ENCODE assay signal across 26 cellular contexts in genomic region chr10:86798030-86798429, GRCh38. TPM values are rescaled to one million over a fixed set of nuclear protein-coding genes. Genes with fewer than 3 reads are reported as not detected.
DNase-seq lines count a peak whose midpoint lies in the region; ATAC-seq and TF ChIP-seq lines count a peak whose summit lies in the region.
"Had no signal": no experiment of that assay in that cellular context is flagged by ENCODE, and none has a peak within 500 bp of the region (broad histone marks: within the 10 kb centered on the region; RNA-seq: fewer than 3 reads in every experiment).

No MANE protein-coding gene starts in this region.

- no peak for TF ChIP-seq CTCF in coronary artery (IDR thresholded peaks at IDR 0.05)
- TF ChIP-seq CTCF in neural progenitor cell (IDR thresholded peaks at IDR 0.05): no peak

- H3K27ac Mint-ChIP-seq in neural progenitor cell: no peak overlapping the region
- H3K27ac Mint-ChIP-seq: activated naive CD8-positive, alpha-beta T cell treated with anti-CD3 and anti-CD28 coated beads for 36 hours; dendritic cell treated with granulocyte-macrophage colony-stimulating factor and Interleukin-4, amounts not matched to agents 40 ng/mL and 50 ng/mL, for 4 days; naive thymus-derived CD4-positive, alpha-beta T cell had no signal

- H3K4me2 ChIP-seq in neural progenitor cell: peak overlapping the region; percentile 17
- H3K4me2 ChIP-seq: A549, BLaER1 had no signal

- peak; percentile 35 for DNase-seq in AG08395 (ENCODE audit: low spot score)
- no peak for DNase-seq in coronary artery (ENCODE audit: low spot score)
- no peak for DNase-seq in neural progenitor cell (ENCODE audit: low spot score)
- no peak for DNase-seq in NCI-H345 treated with DMSO at 0.1 percent for 48 hours (lab: John Stamatoyannopoulos, UW; ENCODE audit: unreplicated experiment)
- no peak for DNase-seq in NCI-H2171 treated with DMSO at 0.1 percent for 48 hours (lab: John Stamatoyannopoulos, UW)
- DNase-seq: activated CD4-positive, alpha-beta T cell treated with anti-CD3 and anti-CD28 coated beads for 1 hour; activated effector memory CD4-positive, alpha-beta T cell treated with anti-CD3 and anti-CD28 coated beads, Interleukin-2, amount 50 U/mL, for 16 hours; aorta; central memory CD4-positive, alpha-beta T cell; esophagus squamous epithelium; GDM1; MG63; midbrain; NCI-H1105 treated with DMSO at 0.1 percent for 48 hours; NCI-H1930; occipital lobe; stimulated activated CD4-positive, alpha-beta T cell treated with anti-CD3 and anti-CD28 coated beads, Interleukin-1b, Interleukin-23, amount 100 ng/mL, for 48 hours; trophoblast cell had no signal

- peaks cover 22% of the 10 kb centered on the region for H4K20me1 ChIP-seq in neural progenitor cell (ENCODE audit: low read depth)
- H4K20me1 ChIP-seq: BLaER1 had no signal

- peaks cover 3% of the 10 kb centered on the region for H3K27me3 Mint-ChIP-seq in neural progenitor cell (ENCODE audit: insufficient read depth, low read depth)
- H3K27me3 Mint-ChIP-seq: activated naive CD8-positive, alpha-beta T cell treated with anti-CD3 and anti-CD28 coated beads for 36 hours; dendritic cell treated with granulocyte-macrophage colony-stimulating factor and Interleukin-4, amounts not matched to agents 40 ng/mL and 50 ng/mL, for 4 days had no signal

- H3K4me3 ChIP-seq in HUES48 (ENCODE audit: low read depth, low read length) (no peak overlapping the region), coronary artery (peak overlapping the region; percentile 40), neural progenitor cell (no peak overlapping the region)
- H3K4me3 ChIP-seq: A549, BLaER1, esophagus squamous epithelium, MG63 had no signal

- H3K36me3 ChIP-seq in HUES48 (ENCODE audit: control insufficient read depth, insufficient read depth, low read length): no peaks in the 10 kb centered on the region; the same call in 1 of the 2 replicates
- no peaks in the 10 kb centered on the region for H3K36me3 ChIP-seq in neural progenitor cell
- H3K36me3 ChIP-seq: BLaER1, MG63 had no signal

- H3K4me1 ChIP-seq in HUES48 (ENCODE audit: control insufficient read depth, insufficient read depth, low read length) (peaks cover 64% of the 10 kb centered on the region), neural progenitor cell (peaks cover 41% of the 10 kb centered on the region)
- H3K4me1 ChIP-seq: BLaER1 had no signal

- peak overlapping the region; percentile 75 for H3K27ac ChIP-seq in HUES48 (ENCODE audit: low read depth, low read length)
- no peak overlapping the region for H3K27ac ChIP-seq in coronary artery
- H3K27ac ChIP-seq in neural progenitor cell: peak overlapping the region; percentile 59
- H3K27ac ChIP-seq: A549, BLaER1, esophagus squamous epithelium had no signal

- H3F3A ChIP-seq in neural progenitor cell (ENCODE audit: low read depth): peaks cover 40% of the 10 kb centered on the region

- H3K4me1 Mint-ChIP-seq in neural progenitor cell: peaks cover 47% of the 10 kb centered on the region

- H3K79me2 ChIP-seq in neural progenitor cell (ENCODE audit: low read depth): peaks cover 98% of the 10 kb centered on the region

- H3K9ac ChIP-seq in HUES48 (ENCODE audit: low read depth, low read length) (no peak overlapping the region), neural progenitor cell (no peak overlapping the region)
- H3K9ac ChIP-seq: BLaER1 had no signal

- H3K9me3 Mint-ChIP-seq in neural progenitor cell: no peaks in the 10 kb centered on the region
- H3K9me3 Mint-ChIP-seq: activated naive CD8-positive, alpha-beta T cell treated with anti-CD3 and anti-CD28 coated beads for 36 hours; dendritic cell treated with granulocyte-macrophage colony-stimulating factor and Interleukin-4, amounts not matched to agents 40 ng/mL and 50 ng/mL, for 4 days; naive thymus-derived CD4-positive, alpha-beta T cell had no signal

- TF ChIP-seq POLR2A in GM18505 (IDR thresholded peaks at IDR 0.05; ENCODE audit: borderline replicate concordance, extremely low read depth, insufficient read depth, insufficient read length): no peak

- no peak overlapping the region for H3K4me3 Mint-ChIP-seq in neural progenitor cell
- H3K4me3 Mint-ChIP-seq: activated naive CD8-positive, alpha-beta T cell treated with anti-CD3 and anti-CD28 coated beads for 36 hours; dendritic cell treated with granulocyte-macrophage colony-stimulating factor and Interleukin-4, amounts not matched to agents 40 ng/mL and 50 ng/mL, for 4 days had no signal

- H3K27me3 ChIP-seq in HUES48 (ENCODE audit: control insufficient read depth, insufficient read depth, low read length) (no peaks in the 10 kb centered on the region), neural progenitor cell (no peaks in the 10 kb centered on the region)
- H3K27me3 ChIP-seq: BLaER1, MG63 had no signal

- H2AFZ ChIP-seq in neural progenitor cell (replicated peaks): no peak overlapping the region

- H3K36me3 Mint-ChIP-seq in neural progenitor cell: peaks cover 23% of the 10 kb centered on the region
- H3K36me3 Mint-ChIP-seq: activated naive CD8-positive, alpha-beta T cell treated with anti-CD3 and anti-CD28 coated beads for 36 hours; naive thymus-derived CD4-positive, alpha-beta T cell had no signal

- ATAC-seq in GM18502 (IDR thresholded peaks at IDR 0.05; ENCODE audit: poor library complexity, unreplicated experiment) (no peak), GM18505 (IDR thresholded peaks at IDR 0.05; ENCODE audit: unreplicated experiment) (no peak)
- ATAC-seq: A549; naive thymus-derived CD4-positive, alpha-beta T cell had no signal

- H3K9me3 ChIP-seq in HUES48 (ENCODE audit: control insufficient read depth, insufficient read depth, low read length) (no peaks in the 10 kb centered on the region), neural progenitor cell (ENCODE audit: low read depth) (no peaks in the 10 kb centered on the region)
- H3K9me3 ChIP-seq: A549, BLaER1, esophagus squamous epithelium, MG63 had no signal

RNA-seq across cellular contexts. Expression of gene BMPR1A, which starts 41.6 kb away (rescaled TPM):
- total RNA-seq in neural progenitor cell (ENCODE audit: low replicate concordance): 60.8 and 76.2 TPM in 2 replicates

Comparison
In these comparisons a context has a peak if more than half of its experiments do, and no peak if none do; other contexts are left out.
1. H3K27ac ChIP-seq: peak in HUES48 (single experiment) and neural progenitor cell (single experiment); none in coronary artery (0 of 2).